Comparison of ENCODE assay signal across 14 cellular contexts in genomic region chr7:116731737-116732335, GRCh38.
"Had no signal": no experiment of that assay in that cellular context is flagged by ENCODE, and none has a peak within 500 bp of the region (broad histone marks: within the 10 kb centered on the region; RNA-seq: fewer than 3 reads in every experiment).

No MANE protein-coding gene starts in this region.

- DNase-seq: activated CD4-positive, CD25-positive, alpha-beta regulatory T cell; activated effector memory CD4-positive, alpha-beta T cell treated with anti-CD3 and anti-CD28 coated beads, Interleukin-2, amount 50 U/mL, for 16 hours; activated naive CD8-positive, alpha-beta T cell treated with anti-CD3 and anti-CD28 coated beads for 36 hours; activated T-cell treated with anti-CD3 and anti-CD28 coated beads, Interleukin-2, amount 50 U/mL, for 1 hour; aorta; esophagus squamous epithelium; foreskin melanocyte; heart right ventricle; islet precursor cell; left ventricle myocardium superior; T-helper 2 cell had no signal

- H3K27me3 ChIP-seq: breast epithelium, esophagus squamous epithelium, heart right ventricle had no signal

- H3K36me3 ChIP-seq: breast epithelium, esophagus squamous epithelium, heart right ventricle had no signal

- ATAC-seq: heart right ventricle; left ventricle myocardium superior; stimulated activated effector memory CD8-positive, alpha-beta T cell treated with anti-CD3 and anti-CD28 coated beads, Interleukin-12 subunit alpha, Interleukin-12 subunit beta, amount 100 ng/mL, for 72 hours had no signal

- H3K4me3 ChIP-seq: breast epithelium, heart right ventricle had no signal

- H3K27ac ChIP-seq: breast epithelium, esophagus squamous epithelium, heart right ventricle, parathyroid adenoma had no signal

- H3K9me3 ChIP-seq: breast epithelium, esophagus squamous epithelium, heart right ventricle had no signal

- H3K4me1 ChIP-seq: breast epithelium, parathyroid adenoma had no signal
